Comparison of ENCODE assay signal across 8 cellular contexts in genomic region chr1:46603858-46604549, GRCh38. TPM values are rescaled to one million over a fixed set of nuclear protein-coding genes. Genes with fewer than 3 reads are reported as not detected.
A peak's percentile ranks its signal among the peaks of the same experiment; 100 is the strongest.
DNase-seq lines count a peak whose midpoint lies in the region; ATAC-seq and TF ChIP-seq lines count a peak whose summit lies in the region.

MKNK1 (minus strand) TSS chr1:46604268; CDS start chr1:46583327, 20,941 bp downstream.

- TF ChIP-seq CTCF in GM06990 (IDR thresholded peaks at IDR 0.05; ENCODE audit: insufficient read depth, low read length, poor library complexity, severe bottlenecking) (peak; percentile 13), HFF-Myc (IDR thresholded peaks at IDR 0.05; ENCODE audit: low read depth, low read length, missing control alignments) (peak; percentile 20)

- peak within 1 kb of the TSS; percentile 94 for H3K4me3 ChIP-seq in GM06990 (replicated peaks; ENCODE audit: low read depth, low read length)
- peak within 1 kb of the TSS; percentile 72 for H3K4me3 ChIP-seq in HFF-Myc (replicated peaks; ENCODE audit: low read depth, low read length)

- DNase-seq in GM06990 (ENCODE audit: extremely low read depth, insufficient read length) (peak; percentile 96), HFF-Myc (ENCODE audit: extremely low read depth, low read depth) (peak; percentile 74), NAMALWA (ENCODE audit: low spot score) (peak; percentile 97), SKM-1 (lab: John Stamatoyannopoulos, UW; ENCODE audit: unreplicated experiment) (peak; percentile 89), globus pallidus (ENCODE audit: low spot score) (peak; percentile 84), occipital lobe (lab: John Stamatoyannopoulos, UW) (peak; percentile 88)
- peak; percentile 98 for DNase-seq in activated naive CD4-positive, alpha-beta T cell treated with anti-CD3 and anti-CD28 coated beads, Interleukin-2, amount 50 U/mL, for 72 hours (ENCODE audit: low spot score in 2 of 2)

- peak; percentile 94 to 99 for ATAC-seq in activated naive CD4-positive, alpha-beta T cell treated with anti-CD3 and anti-CD28 coated beads, Interleukin-2, amount 50 U/mL, for 72 hours

- H3K9me3 Mint-ChIP-seq in activated naive CD4-positive, alpha-beta T cell treated with anti-CD3 and anti-CD28 coated beads, Interleukin-2, amount 50 U/mL, for 72 hours = no peaks in the 10 kb centered on the region

- peaks cover 10% of the 10 kb centered on the region for H3K36me3 ChIP-seq in GM06990 (ENCODE audit: control insufficient read depth, insufficient read depth, low read length)

- H3K27ac Mint-ChIP-seq in activated naive CD4-positive, alpha-beta T cell treated with anti-CD3 and anti-CD28 coated beads, Interleukin-2, amount 50 U/mL, for 72 hours = peak within 1 kb of the TSS; percentile 90 to 93

- H3K36me3 Mint-ChIP-seq in activated naive CD4-positive, alpha-beta T cell treated with anti-CD3 and anti-CD28 coated beads, Interleukin-2, amount 50 U/mL, for 72 hours = peaks cover 8 to 15% of the 10 kb centered on the region in 2 donors

- no peaks in the 10 kb centered on the region for H3K27me3 ChIP-seq in GM06990 (replicated peaks; ENCODE audit: control insufficient read depth, insufficient read depth, low read length)

- H3K27ac ChIP-seq in temporal lobe (ENCODE audit: low read depth, low read length) = peak within 1 kb of the TSS; percentile 70

RNA-seq across cellular contexts. Expression of gene MKNK1, which starts in this region (rescaled TPM):
- 10 to 100 TPM; 37.3 to 48.7 TPM for total RNA-seq in activated naive CD4-positive, alpha-beta T cell treated with anti-CD3 and anti-CD28 coated beads, Interleukin-2, amount 50 U/mL, for 72 hours
- total RNA-seq in occipital lobe = 8.7 TPM
- 8.9 TPM for total RNA-seq in temporal lobe

Comparison
In these comparisons a context has a peak if more than half of its experiments do, and no peak if none do; other contexts are left out.
1. Peak in every context shown above with its lines: DNase-seq, ATAC-seq, H3K4me3 ChIP-seq and H3K27ac ChIP-seq.